In genomic region chr12:105588126-105588525, GRCh38 we compare ENCODE assay signal across 33 cellular contexts.
"Had no signal": no experiment of that assay in that cellular context is flagged by ENCODE, and none has a peak within 500 bp of the region (broad histone marks: within the 10 kb centered on the region; RNA-seq: fewer than 3 reads in every experiment).

No MANE protein-coding gene starts in this region.

- H3K4me1 ChIP-seq: Peyer's patch, SJSA1 had no signal

- H3K9ac ChIP-seq: SK-N-SH had no signal

- ATAC-seq: activated CD4-positive, alpha-beta T cell treated with anti-CD3 and anti-CD28 coated beads for 36 hours; activated CD4-positive, CD25-positive, alpha-beta regulatory T cell treated with anti-CD3 and anti-CD28 coated beads, Interleukin-2, amount 50 U/mL, for 24 hours; activated CD8-positive, alpha-beta T cell treated with anti-CD3 and anti-CD28 coated beads, Interleukin-2, amount 10 ng/mL, durations not matched to agents 7 days and 5 days; activated naive CD4-positive, alpha-beta T cell treated with anti-CD3 and anti-CD28 coated beads, Interleukin-2, amount 50 U/mL, for 72 hours; PC-3; WTC11 had no signal

- H3K27ac ChIP-seq: Peyer's patch, SJSA1 had no signal

- DNase-seq: activated CD4-positive, alpha-beta T cell treated with anti-CD3 and anti-CD28 coated beads for 36 hours; activated CD4-positive, alpha-beta T cell treated with anti-CD3 and anti-CD28 coated beads, Interleukin-2, amount 10 ng/mL, durations not matched to agents 7 days and 5 days; activated CD4-positive, alpha-beta T cell treated with anti-CD3 and anti-CD28 coated beads, Interleukin-2, amount 50 U/mL, for 48 hours; activated CD8-positive, alpha-beta T cell treated with anti-CD3 and anti-CD28 coated beads, Interleukin-2, amount 10 ng/mL, durations not matched to agents 7 days and 5 days; activated gamma-delta T cell; activated naive CD4-positive, alpha-beta T cell treated with anti-CD3 and anti-CD28 coated beads for 36 hours; activated T-cell treated with anti-CD3 and anti-CD28 coated beads, Interleukin-2, amount 50 U/mL, for 24 hours; anterior cingulate cortex; caudate nucleus; NCI-H1092 treated with DMSO at 0.1 percent for 48 hours; NCI-H1417; NCI-H146; NCI-H187; NCI-H2029 treated with DMSO at 0.1 percent for 48 hours; NCI-H2107; NCI-H2171; NCI-H510A; NCI-H526; NCI-H748 treated with DMSO at 0.1 percent for 48 hours; NK-92 treated with Interleukin-12 subunit alpha and Interleukin-12 subunit beta, amount 100 ng/mL, for 24 hours; PC-3; Peyer's patch; RPMI8226; SHP77 treated with DMSO at 0.1 percent for 48 hours; SK-N-SH had no signal

- H3K36me3 ChIP-seq: Peyer's patch, SJSA1 had no signal

- H3K27ac Mint-ChIP-seq: activated CD4-positive, alpha-beta T cell treated with anti-CD3 and anti-CD28 coated beads for 36 hours; activated CD4-positive, alpha-beta T cell treated with anti-CD3 and anti-CD28 coated beads, Interleukin-2, amount 10 ng/mL, durations not matched to agents 7 days and 5 days; activated CD8-positive, alpha-beta T cell treated with anti-CD3 and anti-CD28 coated beads, Interleukin-2, amount 10 ng/mL, durations not matched to agents 7 days and 5 days; activated naive CD4-positive, alpha-beta T cell treated with anti-CD3 and anti-CD28 coated beads for 36 hours; activated naive CD4-positive, alpha-beta T cell treated with anti-CD3 and anti-CD28 coated beads, Interleukin-2, amount 50 U/mL, for 72 hours; activated T-cell treated with anti-CD3 and anti-CD28 coated beads, Interleukin-2, amount 50 U/mL, for 24 hours; activated T-helper 2 cell treated with anti-CD3 and anti-CD28 coated beads, Interferon-gamma antibody, Interleukin-2, Interleukin-4, amounts not matched to agents 10 μg/mL and 5 μg/mL and 100 μg/mL, durations not matched to agents 14 hours and 24 hours and 36 hours; brain; T-helper 1 cell treated with Interleukin-12 subunit alpha and Interleukin-12 subunit beta and Interleukin-4 antibody, amounts not matched to agents 30 μg/mL and 1 μg/mL, for 36 hours; T-helper 2 cell treated with Interferon-gamma antibody and Interleukin-4, amounts not matched to agents 5 μg/mL and 100 μg/mL, for 36 hours; WTC11 had no signal

- H3K4me3 ChIP-seq: Peyer's patch, SJSA1 had no signal

- H3K9me3 Mint-ChIP-seq: activated CD4-positive, alpha-beta T cell treated with anti-CD3 and anti-CD28 coated beads, Interleukin-2, amount 10 ng/mL, durations not matched to agents 7 days and 5 days; activated naive CD4-positive, alpha-beta T cell treated with anti-CD3 and anti-CD28 coated beads for 36 hours; activated T-cell treated with anti-CD3 and anti-CD28 coated beads, Interleukin-2, amount 50 U/mL, for 24 hours; activated T-helper 2 cell treated with anti-CD3 and anti-CD28 coated beads, Interferon-gamma antibody, Interleukin-2, Interleukin-4, amounts not matched to agents 10 μg/mL and 5 μg/mL and 100 μg/mL, durations not matched to agents 14 hours and 24 hours and 36 hours; T-helper 1 cell treated with Interleukin-12 subunit alpha and Interleukin-12 subunit beta and Interleukin-4 antibody, amounts not matched to agents 30 μg/mL and 1 μg/mL, for 36 hours; T-helper 2 cell treated with Interferon-gamma antibody and Interleukin-4, amounts not matched to agents 5 μg/mL and 100 μg/mL, for 36 hours; WTC11 had no signal

- H3K4me1 Mint-ChIP-seq: activated CD4-positive, alpha-beta T cell treated with anti-CD3 and anti-CD28 coated beads for 36 hours; activated CD4-positive, alpha-beta T cell treated with anti-CD3 and anti-CD28 coated beads, Interleukin-2, amount 10 ng/mL, durations not matched to agents 7 days and 5 days; brain; WTC11 had no signal

- H3K36me3 Mint-ChIP-seq: activated naive CD4-positive, alpha-beta T cell treated with anti-CD3 and anti-CD28 coated beads, Interleukin-2, amount 50 U/mL, for 72 hours; brain; WTC11 had no signal

- H3K9me3 ChIP-seq: Peyer's patch, SJSA1, SK-N-SH had no signal

- H3K4me3 Mint-ChIP-seq: activated CD4-positive, alpha-beta T cell treated with anti-CD3 and anti-CD28 coated beads for 36 hours; activated CD4-positive, alpha-beta T cell treated with anti-CD3 and anti-CD28 coated beads, Interleukin-2, amount 10 ng/mL, durations not matched to agents 7 days and 5 days; activated CD8-positive, alpha-beta T cell treated with anti-CD3 and anti-CD28 coated beads, Interleukin-2, amount 10 ng/mL, durations not matched to agents 7 days and 5 days; activated naive CD4-positive, alpha-beta T cell treated with anti-CD3 and anti-CD28 coated beads for 36 hours; activated T-cell treated with anti-CD3 and anti-CD28 coated beads, Interleukin-2, amount 50 U/mL, for 24 hours; brain; T-helper 1 cell treated with Interleukin-12 subunit alpha and Interleukin-12 subunit beta and Interleukin-4 antibody, amounts not matched to agents 30 μg/mL and 1 μg/mL, for 36 hours; T-helper 2 cell treated with Interferon-gamma antibody and Interleukin-4, amounts not matched to agents 5 μg/mL and 100 μg/mL, for 36 hours; WTC11 had no signal

- H3K27me3 ChIP-seq: Peyer's patch, SJSA1 had no signal

- H3K4me2 ChIP-seq: SK-N-SH had no signal
